ENCODE assay signal across 9 cellular contexts in genomic region chr1:886760-887159, GRCh38.
"Had no signal": no experiment of that assay in that cellular context is flagged by ENCODE, and none has a peak within 500 bp of the region (broad histone marks: within the 10 kb centered on the region; RNA-seq: fewer than 3 reads in every experiment).

No MANE protein-coding gene starts in this region.

- H3K4me3 ChIP-seq: GM23248, GM23338, HAP-1 had no signal

- H3K27ac ChIP-seq: GM23248 had no signal

- H3K27ac Mint-ChIP-seq: GM23338, HFFc6 had no signal

- H3K4me3 Mint-ChIP-seq: GM23338, H9, HFFc6 had no signal

- H3K9me3 ChIP-seq: HAP-1 had no signal

- H3K36me3 ChIP-seq: HAP-1 had no signal

- H3K9me3 Mint-ChIP-seq: HFFc6 had no signal

- DNase-seq: GM23248, GOT3, H7, H9, HCEC 1CT, HFFc6 had no signal

- H3K4me1 Mint-ChIP-seq: GM23338, H9 had no signal

- H2AFZ ChIP-seq: GM23248, GM23338 had no signal

- H3K9ac ChIP-seq: GM23248 had no signal

- H3K4me2 ChIP-seq: GM23338 had no signal

- ATAC-seq: GM23338, HCT116 had no signal
